Comparison of ENCODE assay signal across 1 cellular context in genomic region chr11:134124660-134125451, GRCh38.
A peak's percentile ranks its signal among the peaks of the same experiment; 100 is the strongest.
TF ChIP-seq lines count a peak whose summit lies in the region.

No MANE protein-coding gene starts in this region.

TF ChIP-seq in endothelial cell of umbilical vein, 7 proteins besides CTCF, POLR2A, EP300 and RAD21:
- TF ChIP-seq JUN (IDR thresholded peaks at IDR 0.05; ENCODE audit: borderline replicate concordance, insufficient read depth, insufficient read length, low read depth) = peak; percentile 31
- TF ChIP-seq MYC (IDR thresholded peaks at IDR 0.05; ENCODE audit: low read depth, low read length) = no peak
- no peak for TF ChIP-seq MAX (IDR thresholded peaks at IDR 0.05; ENCODE audit: insufficient read depth, insufficient read length)
- TF ChIP-seq FOS (IDR thresholded peaks at IDR 0.05; ENCODE audit: borderline replicate concordance, insufficient read depth, low read length) = peak; percentile 59
- TF ChIP-seq EZH2 (IDR thresholded peaks at IDR 0.05; ENCODE audit: borderline replicate concordance, low read depth, low read length, severe bottlenecking) = no peak
- no peak for TF ChIP-seq GATA2 (IDR thresholded peaks at IDR 0.05; ENCODE audit: insufficient read depth, insufficient read length, low read depth, low read length)
- TF ChIP-seq POLR2AphosphoS5 (IDR thresholded peaks at IDR 0.05; ENCODE audit: insufficient read depth, low read depth, low read length) = peak; percentile 45
